ENCODE assay signal across 11 cellular contexts in genomic region chr9:2602704-2603116, GRCh38. TPM values are rescaled to one million over a fixed set of nuclear protein-coding genes. Genes with fewer than 3 reads are reported as not detected.
DNase-seq lines count a peak whose midpoint lies in the region; ATAC-seq and TF ChIP-seq lines count a peak whose summit lies in the region.
"Had no signal": no experiment of that assay in that cellular context is flagged by ENCODE, and none has a peak within 500 bp of the region (broad histone marks: within the 10 kb centered on the region; RNA-seq: fewer than 3 reads in every experiment).

No MANE protein-coding gene starts in this region.

- no peak overlapping the region for H3K27ac ChIP-seq in esophagus squamous epithelium
- H3K27ac ChIP-seq: neutrophil had no signal

- H3K4me1 Mint-ChIP-seq in T-helper 17 cell = no peaks in the 10 kb centered on the region

- peaks cover 36% of the 10 kb centered on the region for H3K27me3 Mint-ChIP-seq in T-helper 17 cell

- no peaks in the 10 kb centered on the region for H3K36me3 Mint-ChIP-seq in T-helper 17 cell (ENCODE audit: low read depth)

- intact Hi-C loops in esophagus squamous epithelium (cut with DNase I) = no loop called here

- H3K4me3 ChIP-seq in esophagus squamous epithelium = no peak overlapping the region

- 15 to 20% methylated on average over 4 of the region's 4 CpGs for WGBS in esophagus squamous epithelium, 2 donors

- ATAC-seq in GM19463 (IDR thresholded peaks at IDR 0.05; ENCODE audit: unreplicated experiment) (peak; percentile 78), HG03558 (IDR thresholded peaks at IDR 0.05; ENCODE audit: extremely low read depth, unreplicated experiment) (peak; percentile 80), T-helper 17 cell (no peak)

- TF ChIP-seq POLR2A in esophagus squamous epithelium (IDR thresholded peaks at IDR 0.05) = no peak

- no peaks in the 10 kb centered on the region for H3K36me3 ChIP-seq in esophagus squamous epithelium
- H3K36me3 ChIP-seq: neutrophil had no signal

- DNase-seq in AML-193 (lab: John Stamatoyannopoulos, UW) (peak; percentile 69 to 71), T-helper 17 cell (no peak), NCI-H446 treated with DMSO at 0.1 percent for 48 hours (lab: John Stamatoyannopoulos, UW) (no peak), SW480 (ENCODE audit: low spot score) (no peak), esophagus squamous epithelium (lab: John Stamatoyannopoulos, UW) (no peak)
- DNase-seq in stimulated activated CD4-positive, alpha-beta T cell treated with anti-CD3 and anti-CD28 coated beads, Interleukin-2, amount 100 ng/mL, for 24 hours = no peak
- DNase-seq: activated CD4-positive, CD25-positive, alpha-beta regulatory T cell treated with anti-CD3 and anti-CD28 coated beads, Interleukin-2, amount 50 U/mL, for 72 hours; NCI-H1694 had no signal

- H3K9me3 ChIP-seq in T-helper 17 cell (ENCODE audit: control insufficient read depth, low read length, poor library complexity, severe bottlenecking) (no peaks in the 10 kb centered on the region), esophagus squamous epithelium (no peaks in the 10 kb centered on the region)
- H3K9me3 ChIP-seq: neutrophil had no signal

- H3K4me1 ChIP-seq in esophagus squamous epithelium = no peaks in the 10 kb centered on the region

- peak overlapping the region; percentile 8 for H3K27ac Mint-ChIP-seq in T-helper 17 cell

- no peak for TF ChIP-seq CTCF in esophagus squamous epithelium (IDR thresholded peaks at IDR 0.05)

- H3K4me3 Mint-ChIP-seq in T-helper 17 cell = no peak overlapping the region

- no peaks in the 10 kb centered on the region for H3K27me3 ChIP-seq in esophagus squamous epithelium
- H3K27me3 ChIP-seq: neutrophil had no signal

RNA-seq across cellular contexts. Expression of gene VLDLR, which starts 18.9 kb away (rescaled TPM):
- total RNA-seq in T-helper 17 cell (under 1 TPM; 0.15 to 0.57 TPM), esophagus squamous epithelium (10 to 100 TPM; 12.4 to 20.2 (median 15.7) TPM)

Comparison
In these comparisons a context has a peak if more than half of its experiments do, and no peak if none do; other contexts are left out.
1. DNase-seq: peak in AML-193 (2 of 2); none in T-helper 17 cell (0 of 3), NCI-H446 treated with DMSO at 0.1 percent for 48 hours (single experiment), SW480 (single experiment), esophagus squamous epithelium (single experiment) and stimulated activated CD4-positive, alpha-beta T cell treated with anti-CD3 and anti-CD28 coated beads, Interleukin-2, amount 100 ng/mL, for 24 hours (0 of 2).
2. RNA of gene VLDLR, which starts 18.9 kb away (total RNA-seq): 12.4 to 20.2 TPM in esophagus squamous epithelium; 0.15 to 0.57 TPM in T-helper 17 cell; every median in the first group is over 4 times any median in the second.